Comparison of ENCODE assay signal across 8 cellular contexts in the genomic region with DNA sequence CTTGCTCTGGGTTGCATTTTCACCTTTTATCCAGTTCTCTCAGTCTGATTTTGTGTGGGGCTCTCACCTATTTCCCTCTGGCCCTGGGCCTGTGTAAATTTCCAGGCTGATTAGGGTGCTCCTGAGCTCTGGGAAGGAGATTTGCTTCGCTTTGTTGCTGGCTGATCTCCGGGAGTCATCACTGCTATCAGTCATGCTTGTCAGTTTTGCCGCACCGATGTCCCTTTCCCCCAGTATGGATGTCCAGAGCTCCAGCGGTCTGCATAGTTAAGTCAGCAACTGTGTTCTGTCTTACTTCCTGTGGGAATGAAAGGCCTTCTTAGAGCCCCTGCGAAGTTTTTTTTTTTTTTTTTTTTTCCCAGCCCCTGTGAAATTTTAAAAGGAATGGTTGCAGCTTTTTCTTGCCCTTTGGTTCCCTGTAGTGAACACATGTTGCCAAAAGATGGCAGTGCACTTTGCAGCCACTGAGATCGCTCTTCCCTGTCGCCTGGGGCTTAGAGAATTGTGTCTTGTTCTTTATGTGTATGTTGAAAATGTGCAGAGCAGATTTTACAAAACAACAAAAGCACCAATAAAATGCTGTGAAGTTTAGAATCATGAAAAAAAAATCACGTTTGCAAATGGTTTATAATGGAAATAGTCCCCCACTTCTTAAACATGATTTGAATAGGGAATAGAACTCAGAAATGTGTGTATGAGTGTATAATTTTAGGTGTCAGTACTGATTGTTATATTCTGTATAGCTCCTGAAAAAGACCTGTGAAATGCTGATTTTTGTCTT.
A peak's percentile ranks its signal among the peaks of the same experiment; 100 is the strongest.
DNase-seq lines count a peak whose midpoint lies in the region; ATAC-seq, FAIRE-seq and TF ChIP-seq lines count a peak whose summit lies in the region.

No MANE protein-coding gene starts in this region.

- DNase-seq in A673 (ENCODE audit: low spot score): peak; percentile 49
- peak; percentile 13 to 37 (median 26) for DNase-seq in K562 (ENCODE audit: extremely low read depth in 1 of 4, low spot score in 3 of 4)
- peak; percentile 64 for DNase-seq in iPS-NIHi11 (ENCODE audit: low spot score)
- DNase-seq in superior temporal gyrus (ENCODE audit: extremely low spot score): peak; percentile 86
- no peak for DNase-seq in activated effector memory CD4-positive, alpha-beta T cell treated with anti-CD3 and anti-CD28 coated beads, Interleukin-2, amount 50 U/mL, for 16 hours
- no peak for DNase-seq in GF-D8 (lab: John Stamatoyannopoulos, UW)

- H3F3A ChIP-seq in Loucy (ENCODE audit: low read depth): no peaks in the 10 kb centered on the region

- H3K4me1 ChIP-seq in A673 (ENCODE audit: insufficient read depth, low read length, poor library complexity, severe bottlenecking) (peaks cover 13% of the 10 kb centered on the region), Loucy (ENCODE audit: insufficient read depth, low read length, poor library complexity, severe bottlenecking) (peaks cover 36% of the 10 kb centered on the region), K562 (replicated peaks in 1 of 2; ENCODE audit: control insufficient read depth in 2 of 2, insufficient read depth in 2 of 2, low read length in 2 of 2) (no peaks in the 10 kb centered on the region; a peak in 1 of 5 replicates)

- WGBS in K562 (ENCODE audit: insufficient coverage, low coverage, missing lambda C conversion rate): 8% methylated on average over 9 of the region's 9 CpGs

- H3K27me3 ChIP-seq in A673 (replicated peaks; ENCODE audit: insufficient read depth, low read depth, low read length, poor library complexity): no peaks in the 10 kb centered on the region
- no peaks in the 10 kb centered on the region for H3K27me3 ChIP-seq in Loucy (ENCODE audit: insufficient read depth, low read length, poor library complexity, severe bottlenecking)
- H3K27me3 ChIP-seq in K562 (ENCODE audit: control insufficient read depth in 2 of 2, insufficient read depth in 2 of 2, low read length in 2 of 2): peaks cover 6 to 18% of the 10 kb centered on the region in 2 experiments; a peak in 3 of 5 replicates

- CTCF ChIA-PET in A673 (lab: Charles Lee) (interaction anchor here (0.6 to 0.7 kb wide), 4 partner anchors 8 to 47 kb away, joined by 3 to 22 read pairs (median 8); no protein-coding TSS in a partner anchor), K562 (lab: Yijun Ruan, JAX; ENCODE audit: low intra/inter-chr PET ratio) (interaction anchor here (1.0 kb wide), 1 partner anchor 484 kb away, joined by 4 read pairs; no protein-coding TSS in a partner anchor)

- H3K4me2 ChIP-seq in Loucy (ENCODE audit: low read depth, low read length, poor library complexity, severe bottlenecking) (peak overlapping the region; percentile 56), K562 (ENCODE audit: insufficient read depth, low read length) (no peak overlapping the region)

- peak; percentile 73 for FAIRE-seq in K562 (lab: Jason Lieb, UNC)

- H3K9me2 ChIP-seq in Loucy (replicated peaks; ENCODE audit: low read depth, low read length): no peaks in the 10 kb centered on the region

- peak; percentile 64 for TF ChIP-seq CTCF in A673 (conservative IDR thresholded peaks at IDR 0.05; ENCODE audit: low read depth, low read length)
- TF ChIP-seq CTCF in GM12875 (IDR thresholded peaks at IDR 0.05; ENCODE audit: borderline replicate concordance, insufficient read depth, low read depth, low read length): peak; percentile 50
- peak; percentile 85 for TF ChIP-seq CTCF in Loucy (conservative IDR thresholded peaks at IDR 0.05; ENCODE audit: low read length)
- peak; percentile 50 to 61 (median 56) for TF ChIP-seq CTCF in K562 (IDR thresholded peaks at IDR 0.05 in 2 of 3, conservative IDR thresholded peaks at IDR 0.05 in 1 of 3; ENCODE audit: insufficient read depth in 2 of 3, low read depth in 1 of 3, low read length in 3 of 3)

- no peaks in the 10 kb centered on the region for H3K9me1 ChIP-seq in K562 (ENCODE audit: control insufficient read depth, insufficient read depth, low read length)

- POLR2A ChIA-PET in A673 (lab: Charles Lee; ENCODE audit: low non-redundant PET) (no interaction called here), K562 (lab: Yijun Ruan, JAX) (interaction anchor here (0.7 kb wide), 1 partner anchor 330 kb away, joined by 3 read pairs; no protein-coding TSS in a partner anchor)

- H2AFZ ChIP-seq in Loucy (ENCODE audit: low read length) (no peak overlapping the region), K562 (ENCODE audit: low read depth, low read length) (no peak overlapping the region)

- in situ Hi-C loops in K562 (cut with MboI): no loop called here

- TF ChIP-seq EP300 in K562 (IDR thresholded peaks at IDR 0.05; ENCODE audit: low read length): no peak

- BruUV-seq in A673 (replicated peaks; lab: Mats Ljungman, UMichigan) (no TSS peak), K562 (replicated peaks; lab: Mats Ljungman, UMichigan) (no TSS peak)

- no peaks in the 10 kb centered on the region for H3K36me3 ChIP-seq in A673 (ENCODE audit: insufficient read depth, low read length, poor library complexity, severe bottlenecking)
- no peaks in the 10 kb centered on the region for H3K36me3 ChIP-seq in Loucy (ENCODE audit: insufficient read depth, low read length)
- H3K36me3 ChIP-seq in K562 (ENCODE audit: control insufficient read depth, insufficient read depth, low read length): no peaks in the 10 kb centered on the region

- H4K20me1 ChIP-seq in Loucy (ENCODE audit: insufficient read depth, low read length, poor library complexity, severe bottlenecking) (no peaks in the 10 kb centered on the region), K562 (replicated peaks; ENCODE audit: control insufficient read depth, insufficient read depth, low read length) (no peaks in the 10 kb centered on the region)

- no peak overlapping the region for H3K27ac ChIP-seq in A673 (ENCODE audit: low read depth, low read length, poor library complexity, severe bottlenecking)
- H3K27ac ChIP-seq in K562 (ENCODE audit: extremely low read depth, low read depth, low read length): no peak overlapping the region

- H3K9ac ChIP-seq in Loucy (ENCODE audit: low read depth, low read length, poor library complexity, severe bottlenecking) (peak overlapping the region; percentile 27), K562 (ENCODE audit: insufficient read depth in 1 of 2, low read depth in 2 of 2, low read length in 2 of 2) (no peak overlapping the region)

- peak; percentile 24 to 44; a peak in 3 of 4 replicates for TF ChIP-seq RAD21 in K562 (CRISPR knock-in tag; conservative IDR thresholded peaks at IDR 0.05 in 1 of 2, IDR thresholded peaks at IDR 0.05 in 1 of 2)

- intact Hi-C loops in A673 (cut with micrococcal nuclease; ENCODE audit: unreplicated experiment) (loop anchor here (5.0 kb wide), 1 partner anchor 483 kb away; no protein-coding TSS in a partner anchor), K562 (cut with micrococcal nuclease) (loop anchor here (2.0 kb wide), 1 partner anchor 483 kb away; no protein-coding TSS in a partner anchor)

- H3K4me3 ChIP-seq in A673 (ENCODE audit: low read depth, low read length, poor library complexity, severe bottlenecking): no peak overlapping the region
- H3K4me3 ChIP-seq in GM12875 (ENCODE audit: low read depth, low read length): no peak overlapping the region
- peak overlapping the region; percentile 24 for H3K4me3 ChIP-seq in Loucy (ENCODE audit: low read length, poor library complexity, severe bottlenecking)
- no peak overlapping the region for H3K4me3 ChIP-seq in K562

- ATAC-seq in K562: peak; percentile 80

- no peak for TF ChIP-seq POLR2A in K562 (conservative IDR thresholded peaks at IDR 0.05)

- H3K9me3 ChIP-seq in A673 (ENCODE audit: low read depth, low read length, poor library complexity, severe bottlenecking) (no peaks in the 10 kb centered on the region), Loucy (ENCODE audit: insufficient read depth, low read depth, low read length) (no peaks in the 10 kb centered on the region), K562 (replicated peaks; ENCODE audit: control insufficient read depth, insufficient read depth, low read depth, low read length) (no peaks in the 10 kb centered on the region)

- H3K79me2 ChIP-seq in Loucy (ENCODE audit: insufficient read depth, low read length): peaks cover 47% of the 10 kb centered on the region; the same call in 1 of the 2 replicates
- no peaks in the 10 kb centered on the region for H3K79me2 ChIP-seq in K562 (ENCODE audit: control insufficient read depth, insufficient read depth, low read length)

TF ChIP-seq in K562, 482 proteins besides CTCF, POLR2A, EP300 and RAD21:
- TF ChIP-seq SMARCA5 (IDR thresholded peaks at IDR 0.05): no peak
- TF ChIP-seq CBFA2T2 (conservative IDR thresholded peaks at IDR 0.05): no peak
- TF ChIP-seq SMC3 (conservative IDR thresholded peaks at IDR 0.05; ENCODE audit: insufficient read depth, low read depth, low read length): 0 out of 2 replicates have a peak, but pooled peaks have one; percentile 22
- TF ChIP-seq, protein P1, sequence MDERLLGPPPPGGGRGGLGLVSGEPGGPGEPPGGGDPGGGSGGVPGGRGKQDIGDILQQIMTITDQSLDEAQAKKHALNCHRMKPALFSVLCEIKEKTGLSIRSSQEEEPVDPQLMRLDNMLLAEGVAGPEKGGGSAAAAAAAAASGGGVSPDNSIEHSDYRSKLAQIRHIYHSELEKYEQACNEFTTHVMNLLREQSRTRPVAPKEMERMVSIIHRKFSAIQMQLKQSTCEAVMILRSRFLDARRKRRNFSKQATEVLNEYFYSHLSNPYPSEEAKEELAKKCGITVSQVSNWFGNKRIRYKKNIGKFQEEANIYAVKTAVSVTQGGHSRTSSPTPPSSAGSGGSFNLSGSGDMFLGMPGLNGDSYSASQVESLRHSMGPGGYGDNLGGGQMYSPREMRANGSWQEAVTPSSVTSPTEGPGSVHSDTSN (CRISPR knock-in tag; IDR thresholded peaks at IDR 0.05; ENCODE audit: low read depth): no peak
- TF ChIP-seq, protein P1 (tag; conservative IDR thresholded peaks at IDR 0.05; ENCODE audit: low read depth): peak; percentile 57

Comparison
In these comparisons a context has a peak if more than half of its experiments do, and no peak if none do; other contexts are left out.
1. DNase-seq: peak in A673 (single experiment), K562 (4 of 4), iPS-NIHi11 (single experiment) and superior temporal gyrus (single experiment); none in activated effector memory CD4-positive, alpha-beta T cell treated with anti-CD3 and anti-CD28 coated beads, Interleukin-2, amount 50 U/mL, for 16 hours (single experiment) and GF-D8 (single experiment).
2. Peak in every context shown above with its lines, with median percentiles within 50 percentile points of each other: CTCF ChIP-seq.